In genomic region chr17:76273435-76273921, GRCh38 we compare ENCODE assay signal across 13 cellular contexts. TPM values are rescaled to one million over a fixed set of nuclear protein-coding genes. Genes with fewer than 3 reads are reported as not detected.
DNase-seq lines count a peak whose midpoint lies in the region; ATAC-seq and TF ChIP-seq lines count a peak whose summit lies in the region.
"Had no signal": no experiment of that assay in that cellular context is flagged by ENCODE, and none has a peak within 500 bp of the region (broad histone marks: within the 10 kb centered on the region; RNA-seq: fewer than 3 reads in every experiment).

No MANE protein-coding gene starts in this region.

- CTCF ChIA-PET in MCF 10A (lab: Yijun Ruan, JAX): interaction anchor here (0.8 to 1.6 kb wide), 3 partner anchors 14 to 274 kb away, joined by 3 to 6 read pairs (median 5); partner anchors contain the start of gene EXOC7
- CTCF ChIA-PET in activated CD4-positive, alpha-beta memory T cell treated with anti-CD3 and anti-CD28 coated beads for 36 hours (lab: Charles Lee): interaction anchor here (0.7 to 5.0 kb wide), 5 partner anchors 10 to 153 kb away, joined by 3 to 38 read pairs (median 6); no protein-coding TSS in a partner anchor

- no TSS peak for BruUV-seq in MCF 10A (replicated peaks; lab: Mats Ljungman, UMichigan)

- H3K4me3 ChIP-seq in breast epithelium (peak overlapping the region in 1 of 3 donors; percentile 28), lower lobe of right lung (no peak overlapping the region), thymus (ENCODE audit: low read length) (no peak overlapping the region), prostate gland (no peak overlapping the region)

- no peaks in the 10 kb centered on the region for H3K36me3 ChIP-seq in breast epithelium
- H3K36me3 ChIP-seq in lower lobe of right lung: peaks cover 23% of the 10 kb centered on the region
- peaks cover 21% of the 10 kb centered on the region for H3K36me3 ChIP-seq in thymus (ENCODE audit: control insufficient read depth, insufficient read depth)
- H3K36me3 ChIP-seq in prostate gland: no peaks in the 10 kb centered on the region

- peaks cover 6% of the 10 kb centered on the region for H3K4me1 Mint-ChIP-seq in MCF 10A (ENCODE audit: insufficient read depth, unreplicated experiment)
- H3K4me1 Mint-ChIP-seq in activated CD4-positive, alpha-beta memory T cell treated with anti-CD3 and anti-CD28 coated beads for 36 hours (ENCODE audit: low read depth): peaks cover 46% of the 10 kb centered on the region

- H3K4me3 Mint-ChIP-seq in MCF 10A (ENCODE audit: unreplicated experiment): no peak overlapping the region
- H3K4me3 Mint-ChIP-seq in activated CD4-positive, alpha-beta memory T cell treated with anti-CD3 and anti-CD28 coated beads for 36 hours: no peak overlapping the region

- intact Hi-C loops in breast epithelium (cut with DNase I; ENCODE audit: low total_unique reads) (no loop called here), MCF 10A (cut with micrococcal nuclease) (no loop called here), lower lobe of right lung (cut with DNase I) (no loop called here), prostate gland (cut with DNase I) (loop anchor here (10.0 kb wide), 1 partner anchor 259 kb away; no protein-coding TSS in a partner anchor)
- intact Hi-C loops in activated CD4-positive, alpha-beta memory T cell treated with anti-CD3 and anti-CD28 coated beads for 36 hours (cut with micrococcal nuclease): loop anchor here (5.0 to 10.0 kb wide), 2 partner anchors 201 to 369 kb away; partner anchors contain the start of genes GALR2, MRPL38 and SRP68

- DNase-seq in breast epithelium (ENCODE audit: low spot score in 2 of 2): no peak
- no peak for DNase-seq in MCF 10A (ENCODE audit: unreplicated experiment)
- peak; percentile 17 for DNase-seq in activated CD4-positive, alpha-beta memory T cell treated with anti-CD3 and anti-CD28 coated beads for 36 hours
- peak; percentile 47 for DNase-seq in lower lobe of right lung
- DNase-seq in prostate gland (ENCODE audit: low spot score): no peak
- DNase-seq: amniotic stem cell, GDM1, left ventricle myocardium superior, NCI-H2081 had no signal

- TF ChIP-seq POLR2A in breast epithelium (IDR thresholded peaks at IDR 0.05) (no peak), prostate gland (IDR thresholded peaks at IDR 0.05) (no peak)

- H3K27ac ChIP-seq in breast epithelium: peak overlapping the region; percentile 86 to 90
- no peak overlapping the region for H3K27ac ChIP-seq in lower lobe of right lung
- peak overlapping the region; percentile 27 for H3K27ac ChIP-seq in thymus (ENCODE audit: low read depth)
- peak overlapping the region in 1 of 2 donors; percentile 73 for H3K27ac ChIP-seq in prostate gland

- ATAC-seq in lower lobe of right lung: no peak
- ATAC-seq in HG03520 (IDR thresholded peaks at IDR 0.05; ENCODE audit: unreplicated experiment): no peak
- no peak for ATAC-seq in GM19023 (IDR thresholded peaks at IDR 0.05; ENCODE audit: unreplicated experiment)
- ATAC-seq: left ventricle myocardium superior had no signal

- no peaks in the 10 kb centered on the region for H3K9me3 Mint-ChIP-seq in MCF 10A (ENCODE audit: unreplicated experiment)
- H3K9me3 Mint-ChIP-seq in activated CD4-positive, alpha-beta memory T cell treated with anti-CD3 and anti-CD28 coated beads for 36 hours: no peaks in the 10 kb centered on the region

- H3K36me3 Mint-ChIP-seq in MCF 10A (ENCODE audit: insufficient read depth, unreplicated experiment): peaks cover 25% of the 10 kb centered on the region
- H3K36me3 Mint-ChIP-seq in activated CD4-positive, alpha-beta memory T cell treated with anti-CD3 and anti-CD28 coated beads for 36 hours: peaks cover 30% of the 10 kb centered on the region

- H3K9me3 ChIP-seq in breast epithelium (no peaks in the 10 kb centered on the region), lower lobe of right lung (no peaks in the 10 kb centered on the region), thymus (ENCODE audit: control insufficient read depth) (no peaks in the 10 kb centered on the region), prostate gland (no peaks in the 10 kb centered on the region)
- H3K9me3 ChIP-seq: Peyer's patch had no signal

- 96% methylated on average over 14 of the region's 14 CpGs for WGBS in thymus
- WGBS in prostate gland: 49% methylated on average over 12 of the region's 14 CpGs

- H3K27me3 ChIP-seq in breast epithelium: no peaks in the 10 kb centered on the region
- no peaks in the 10 kb centered on the region for H3K27me3 ChIP-seq in lower lobe of right lung (ENCODE audit: low read depth)
- no peaks in the 10 kb centered on the region for H3K27me3 ChIP-seq in thymus (ENCODE audit: control insufficient read depth, insufficient read depth)
- H3K27me3 ChIP-seq in prostate gland (replicated peaks; ENCODE audit: insufficient read depth): no peaks in the 10 kb centered on the region
- H3K27me3 ChIP-seq: Peyer's patch had no signal

- H3K4me1 ChIP-seq in breast epithelium (peaks cover 35 to 39% of the 10 kb centered on the region in 2 donors), lower lobe of right lung (peaks cover 67% of the 10 kb centered on the region), thymus (ENCODE audit: control insufficient read depth, insufficient read depth, low read length) (peaks cover 27% of the 10 kb centered on the region), prostate gland (replicated peaks) (peaks cover 16% of the 10 kb centered on the region)

- no peak overlapping the region for H3K27ac Mint-ChIP-seq in MCF 10A (ENCODE audit: low read depth, unreplicated experiment)
- H3K27ac Mint-ChIP-seq in activated CD4-positive, alpha-beta memory T cell treated with anti-CD3 and anti-CD28 coated beads for 36 hours: peak overlapping the region; percentile 98

- POLR2A ChIA-PET in MCF 10A (lab: Yijun Ruan, JAX): no interaction called here
- POLR2A ChIA-PET in activated CD4-positive, alpha-beta memory T cell treated with anti-CD3 and anti-CD28 coated beads for 36 hours (lab: Charles Lee): interaction anchor here (1.0 to 12.3 kb wide), 11 partner anchors 10 to 169 kb away, joined by 3 to 298 read pairs (median 6); partner anchors contain the start of genes EXOC7, FOXJ1 and UBALD2

- no peak for TF ChIP-seq CTCF in breast epithelium (IDR thresholded peaks at IDR 0.05)
- TF ChIP-seq CTCF in MCF 10A (IDR thresholded peaks at IDR 0.05; ENCODE audit: unreplicated experiment): no peak
- TF ChIP-seq CTCF in lower lobe of right lung (IDR thresholded peaks at IDR 0.05): no peak
- TF ChIP-seq CTCF in prostate gland (IDR thresholded peaks at IDR 0.05): no peak

- H3K27me3 Mint-ChIP-seq in MCF 10A (ENCODE audit: insufficient read depth, unreplicated experiment): no peaks in the 10 kb centered on the region
- no peaks in the 10 kb centered on the region for H3K27me3 Mint-ChIP-seq in activated CD4-positive, alpha-beta memory T cell treated with anti-CD3 and anti-CD28 coated beads for 36 hours

RNA-seq across cellular contexts. Expression of gene UBALD2, which starts 8.3 kb away (rescaled TPM):
- total RNA-seq in breast epithelium: 10 to 100 TPM; 11.1 to 15.1 (median 13.0) TPM
- total RNA-seq in MCF 10A (2022): 84.9 and 109 TPM in 2 replicates
- total RNA-seq in activated CD4-positive, alpha-beta memory T cell treated with anti-CD3 and anti-CD28 coated beads for 36 hours: 100 to 1,000 TPM; 317 TPM
- total RNA-seq in lower lobe of right lung: 62.7 TPM
- polyA plus RNA-seq in thymus: 48.1 TPM
- total RNA-seq in prostate gland: 10 to 100 TPM; 19.4 to 19.7 TPM

RNA-seq across cellular contexts. Expression of gene RNF157, which starts 33.2 kb away (rescaled TPM):
- total RNA-seq in breast epithelium: 1 to 10 TPM; 3.1 to 7.8 (median 4.3) TPM
- total RNA-seq in MCF 10A (2022): 0.17 and 0.44 TPM in 2 replicates
- total RNA-seq in activated CD4-positive, alpha-beta memory T cell treated with anti-CD3 and anti-CD28 coated beads for 36 hours: 10 to 100 TPM; 25.4 to 28.0 TPM
- total RNA-seq in lower lobe of right lung: 2.4 TPM
- 1.6 TPM for polyA plus RNA-seq in thymus
- total RNA-seq in prostate gland: 10 to 100 TPM in 1 of 2 donors, 1 to 10 TPM in 1; 1.6 to 47.5 TPM

RNA-seq across cellular contexts. Expression of gene QRICH2, which starts 34.6 kb away (rescaled TPM):
- total RNA-seq in breast epithelium (1 to 10 TPM; 3.0 to 4.3 (median 3.8) TPM), MCF 10A (2022) (0.56 and 3.2 TPM in 2 replicates), lower lobe of right lung (4.5 TPM), prostate gland (1 to 10 TPM; 3.1 to 9.8 TPM)
- total RNA-seq in activated CD4-positive, alpha-beta memory T cell treated with anti-CD3 and anti-CD28 coated beads for 36 hours: 1 to 10 TPM; 1.0 to 1.1 TPM
- 7.3 TPM for polyA plus RNA-seq in thymus

Comparison
In these comparisons a context has a peak if more than half of its experiments do, and no peak if none do; other contexts are left out.
1. DNase-seq: peak in activated CD4-positive, alpha-beta memory T cell treated with anti-CD3 and anti-CD28 coated beads for 36 hours (single experiment) and lower lobe of right lung (single experiment); none in breast epithelium (0 of 2), MCF 10A (single experiment) and prostate gland (single experiment).
2. intact Hi-C loops: an anchor here in activated CD4-positive, alpha-beta memory T cell treated with anti-CD3 and anti-CD28 coated beads for 36 hours (5.0 to 10.0 kb wide) and prostate gland (10.0 kb wide); none called in breast epithelium, MCF 10A and lower lobe of right lung.